In the genomic region with DNA sequence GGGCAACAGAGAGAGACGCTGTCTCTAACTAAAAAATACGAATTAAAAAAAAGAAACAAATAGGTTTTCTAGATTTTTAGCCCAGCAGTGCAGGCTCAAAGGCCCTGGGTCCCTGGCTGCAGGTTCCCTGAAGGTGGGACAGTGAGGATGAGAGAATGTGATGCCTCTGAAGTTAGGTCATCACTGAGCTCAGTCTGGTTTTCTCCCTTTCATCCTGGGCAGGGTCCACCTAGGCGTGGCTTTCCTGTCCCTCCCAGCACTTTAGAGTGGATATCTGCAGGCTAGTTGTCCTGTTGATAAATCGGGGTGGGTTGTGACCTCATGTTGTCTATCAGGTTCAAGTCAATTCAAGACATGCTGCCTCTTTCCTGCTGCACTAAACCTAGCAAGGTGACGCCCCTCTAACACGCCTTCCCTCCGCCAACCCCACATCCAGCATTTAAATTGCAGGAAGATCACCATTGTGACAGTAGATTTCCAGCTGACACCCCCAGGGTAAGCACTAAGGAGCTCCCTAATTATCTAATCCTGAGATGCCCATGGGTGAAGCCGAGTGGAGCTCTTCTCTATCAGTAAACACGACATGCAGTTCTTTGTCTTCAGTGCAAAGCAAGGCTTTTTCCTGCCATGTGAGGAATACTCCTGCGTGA, we compare ENCODE assay signal across 1 cellular context.
TF ChIP-seq lines count a peak whose summit lies in the region.

No MANE protein-coding gene starts in this region.

TF ChIP-seq in H1, 55 proteins besides CTCF, POLR2A, EP300 and RAD21 (continued from another document):
- TF ChIP-seq CHD7 (IDR thresholded peaks at IDR 0.05; ENCODE audit: insufficient replicate concordance, low read length) (no peak), RXRA (IDR thresholded peaks at IDR 0.05; ENCODE audit: insufficient read depth, low read depth, low read length) (no peak), CHD2 (IDR thresholded peaks at IDR 0.05; ENCODE audit: low read length) (no peak), NRF1 (IDR thresholded peaks at IDR 0.05; ENCODE audit: low read depth, low read length) (no peak), JUND (IDR thresholded peaks at IDR 0.05; ENCODE audit: low read length) (no peak)
TF ChIP-seq in H1: peak in this region for 0.
